ENCODE assay signal across 20 cellular contexts in the genomic region with DNA sequence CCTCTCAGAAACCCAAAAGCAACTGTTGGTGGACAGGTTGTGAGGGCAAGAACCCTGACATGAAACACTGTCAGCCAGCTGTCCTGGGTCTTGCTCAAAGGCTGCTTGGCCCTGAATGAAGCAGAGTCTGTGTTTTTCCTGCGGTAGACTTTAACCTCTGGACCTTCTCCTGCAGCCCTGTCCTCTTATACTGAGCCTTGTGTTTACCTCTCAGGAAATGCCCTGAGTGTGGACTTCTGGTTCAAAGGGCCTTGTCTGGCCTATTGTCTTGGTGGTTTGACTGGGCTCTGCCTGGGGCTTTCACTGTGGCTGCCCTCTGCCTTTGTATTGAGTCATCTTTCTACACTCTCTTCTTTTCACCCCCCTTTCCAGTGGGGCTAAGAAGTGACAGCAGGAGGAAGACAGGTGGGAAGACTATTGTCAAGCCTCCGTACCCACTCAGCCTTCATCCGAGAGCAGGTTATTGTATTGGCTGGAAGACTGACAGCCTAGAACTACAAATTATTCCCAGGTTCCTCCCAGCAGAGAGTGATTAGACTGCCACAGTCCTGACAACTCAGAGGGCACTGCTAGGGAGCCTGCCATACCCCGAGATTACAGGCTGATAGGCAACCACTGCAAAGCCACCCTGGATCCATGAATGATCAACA. TPM values are rescaled to one million over a fixed set of nuclear protein-coding genes. Genes with fewer than 3 reads are reported as not detected.
DNase-seq lines count a peak whose midpoint lies in the region; ATAC-seq and TF ChIP-seq lines count a peak whose summit lies in the region.
"Had no signal": no experiment of that assay in that cellular context is flagged by ENCODE, and none has a peak within 500 bp of the region (broad histone marks: within the 10 kb centered on the region; RNA-seq: fewer than 3 reads in every experiment).

No MANE protein-coding gene starts in this region.

- WGBS in right lobe of liver (ENCODE audit: insufficient coverage, low coverage, low lambda C conversion rate, missing lambda C conversion rate) = 100% methylated on average over 3 of the region's 4 CpGs
- WGBS in smooth muscle cell (ENCODE audit: low lambda C conversion rate) = 100% methylated on average over 4 of the region's 4 CpGs

- H3K4me1 ChIP-seq in right lobe of liver = peaks cover 0 to 35% (median 8%) of the 10 kb centered on the region in 4 donors
- H3K4me1 ChIP-seq in smooth muscle cell (ENCODE audit: low read depth) = peaks cover 4% of the 10 kb centered on the region

- H3K9me3 Mint-ChIP-seq in activated T-cell treated with anti-CD3 and anti-CD28 coated beads, Interleukin-2, amount 50 U/mL, for 24 hours = no peaks in the 10 kb centered on the region

- no peaks in the 10 kb centered on the region for H3K27me3 Mint-ChIP-seq in activated T-cell treated with anti-CD3 and anti-CD28 coated beads, Interleukin-2, amount 50 U/mL, for 24 hours

- ATAC-seq in right lobe of liver (peak in 3 of 4 donors; percentile 3 to 63 (median 5)), left ventricle myocardium superior (no peak)
- ATAC-seq: GM12878 had no signal

- H3K79me2 ChIP-seq in smooth muscle cell (ENCODE audit: low read depth) = peaks cover 66% of the 10 kb centered on the region

- H3K4me3 ChIP-seq in right lobe of liver (no peak overlapping the region), smooth muscle cell (no peak overlapping the region)
- H3K4me3 ChIP-seq: BLaER1, GM12878 had no signal

- no peak for TF ChIP-seq CTCF in right lobe of liver (IDR thresholded peaks at IDR 0.05)
- TF ChIP-seq CTCF in smooth muscle cell (IDR thresholded peaks at IDR 0.05; ENCODE audit: borderline replicate concordance, insufficient read depth, poor library complexity, severe bottlenecking) = no peak

- peaks cover 7 to 48% (median 29%) of the 10 kb centered on the region in 4 donors for H3K36me3 ChIP-seq in right lobe of liver
- peaks cover 14% of the 10 kb centered on the region for H3K36me3 ChIP-seq in smooth muscle cell (ENCODE audit: low read depth)

- peaks cover 78% of the 10 kb centered on the region for H3K36me3 Mint-ChIP-seq in activated T-cell treated with anti-CD3 and anti-CD28 coated beads, Interleukin-2, amount 50 U/mL, for 24 hours (ENCODE audit: low read depth)

- no peaks in the 10 kb centered on the region for H3K27me3 ChIP-seq in right lobe of liver
- no peaks in the 10 kb centered on the region for H3K27me3 ChIP-seq in smooth muscle cell (ENCODE audit: low read depth)
- H3K27me3 ChIP-seq: BLaER1 had no signal

- intact Hi-C loops in right lobe of liver (cut with DNase I) = no loop called here
- intact Hi-C loops in left ventricle myocardium superior (cut with micrococcal nuclease) = no loop called here

- peak overlapping the region; percentile 51 for H3K27ac Mint-ChIP-seq in activated T-cell treated with anti-CD3 and anti-CD28 coated beads, Interleukin-2, amount 50 U/mL, for 24 hours

- TF ChIP-seq POLR2A in right lobe of liver (IDR thresholded peaks at IDR 0.05) = no peak
- TF ChIP-seq POLR2A in erythroblast (IDR thresholded peaks at IDR 0.05; ENCODE audit: low read length) = no peak

- peaks cover 26% of the 10 kb centered on the region for H3K4me1 Mint-ChIP-seq in activated T-cell treated with anti-CD3 and anti-CD28 coated beads, Interleukin-2, amount 50 U/mL, for 24 hours (ENCODE audit: low read depth)

- no peak for DNase-seq in activated T-cell treated with anti-CD3 and anti-CD28 coated beads, Interleukin-2, amount 50 U/mL, for 24 hours
- no peak for DNase-seq in activated T-cell treated with anti-CD3 and anti-CD28 coated beads, Interleukin-2, amount 50 U/mL, for 48 hours
- DNase-seq in dermis blood vessel endothelial cell (peak; percentile 35), right lobe of liver (peak in 1 of 3 donors; percentile 61), smooth muscle cell (lab: John Stamatoyannopoulos, UW; ENCODE audit: unreplicated experiment) (no peak), DMS 273 treated with DMSO at 0.1 percent for 48 hours (lab: John Stamatoyannopoulos, UW) (no peak), erythroblast (lab: John Stamatoyannopoulos, UW) (no peak), left ventricle myocardium superior (no peak)
- DNase-seq: 8988T, GDM1, GOT3, NCI-H1436, NCI-H2029 treated with DMSO at 0.1 percent for 48 hours, NCI-H2171 treated with DMSO at 0.1 percent for 48 hours, NCI-H774, RPMI8226 had no signal

- no peak overlapping the region for H3K9ac ChIP-seq in smooth muscle cell (ENCODE audit: low read depth)

- no peak overlapping the region for H3K4me2 ChIP-seq in smooth muscle cell

- H3K9me3 ChIP-seq in right lobe of liver = no peaks in the 10 kb centered on the region
- H3K9me3 ChIP-seq in smooth muscle cell (replicated peaks; ENCODE audit: low read depth) = no peaks in the 10 kb centered on the region
- H3K9me3 ChIP-seq: BLaER1 had no signal

- H4K20me1 ChIP-seq in smooth muscle cell (ENCODE audit: low read depth) = peaks cover 68% of the 10 kb centered on the region

- peak overlapping the region in 1 of 3 donors; percentile 37 for H3K27ac ChIP-seq in right lobe of liver
- H3K27ac ChIP-seq in smooth muscle cell (ENCODE audit: low read depth) = peak overlapping the region; percentile 5
- H3K27ac ChIP-seq: BLaER1, HL-60 had no signal

- H2AFZ ChIP-seq in smooth muscle cell (ENCODE audit: low read depth) = no peak overlapping the region

- peaks cover 6% of the 10 kb centered on the region for H3F3A ChIP-seq in smooth muscle cell (ENCODE audit: low read depth)

- no peak overlapping the region for H3K4me3 Mint-ChIP-seq in activated T-cell treated with anti-CD3 and anti-CD28 coated beads, Interleukin-2, amount 50 U/mL, for 24 hours

RNA-seq across cellular contexts. Expression of a gene that starts 3.5 kb away (rescaled TPM):
- total RNA-seq in dermis blood vessel endothelial cell = 262 and 311 TPM in 2 replicates
- total RNA-seq in right lobe of liver = 10 to 100 TPM; 49.1 to 74.7 (median 64.4) TPM
- total RNA-seq in smooth muscle cell = 221 and 247 TPM in 2 replicates
- polyA plus RNA-seq in smooth muscle cell = 400 and 476 TPM in 2 replicates
- 54.9 TPM for total RNA-seq in left ventricle myocardium superior

RNA-seq across cellular contexts. Expression of a gene that starts 24.7 kb away (rescaled TPM):
- 0.19 and 0.68 TPM in 2 replicates for total RNA-seq in dermis blood vessel endothelial cell
- under 1 TPM in 2 of 6 experiments, not detected in 4; 0.32 to 0.43 TPM for total RNA-seq in right lobe of liver
- total RNA-seq in smooth muscle cell = not detected in 2 replicates
- 0.45 and 0.76 TPM in 2 replicates for polyA plus RNA-seq in smooth muscle cell
- total RNA-seq in left ventricle myocardium superior = not detected
- total RNA-seq: NCI-H460 had no signal
